Comparison of ENCODE assay signal across 8 cellular contexts in the genomic region with DNA sequence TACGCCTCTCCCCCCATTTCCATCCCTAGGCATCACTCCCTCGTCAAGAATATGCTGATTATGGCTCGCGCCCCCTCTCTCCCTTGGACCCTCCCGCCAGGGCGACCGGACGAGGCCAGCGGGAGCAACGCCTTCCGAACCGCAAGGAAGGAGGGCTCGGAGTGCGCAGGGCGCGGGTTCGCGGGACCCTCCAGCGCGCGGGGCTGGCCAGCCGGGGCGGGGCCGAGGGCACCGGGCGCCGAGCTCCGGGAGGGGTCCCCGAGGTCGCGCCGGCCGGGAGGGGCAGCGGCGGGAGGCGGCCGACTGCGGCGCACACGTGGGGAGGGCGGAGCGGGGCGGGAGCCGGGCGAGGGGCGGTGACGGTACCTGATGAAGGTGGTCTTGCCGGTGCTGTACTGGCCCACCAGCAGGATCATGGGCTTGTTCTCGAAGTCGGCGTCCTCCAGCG. TPM values are rescaled to one million over a fixed set of nuclear protein-coding genes. Genes with fewer than 3 reads are reported as not detected.
DNase-seq lines count a peak whose midpoint lies in the region; ATAC-seq and TF ChIP-seq lines count a peak whose summit lies in the region.

No MANE protein-coding gene starts in this region.

- no peak overlapping the region for H3K27ac ChIP-seq in SK-N-MC
- peak overlapping the region; percentile 63 for H3K27ac ChIP-seq in osteoblast (ENCODE audit: low read depth, low read length)

- H3K36me3 ChIP-seq in SK-N-MC (ENCODE audit: insufficient read depth, low read length) (no peaks in the 10 kb centered on the region), osteoblast (ENCODE audit: insufficient read depth, low read length) (no peaks in the 10 kb centered on the region)

- H3K4me3 ChIP-seq in SK-N-MC: peak overlapping the region; percentile 91
- peak overlapping the region; percentile 72 for H3K4me3 ChIP-seq in fibroblast of mammary gland (ENCODE audit: control insufficient read depth, low read depth, low read length)
- H3K4me3 ChIP-seq in osteoblast (ENCODE audit: insufficient read depth, low read length): peak overlapping the region; percentile 93

- TF ChIP-seq CTCF in fibroblast of mammary gland (conservative IDR thresholded peaks at IDR 0.05; ENCODE audit: control insufficient read depth, insufficient read depth, low read depth, low read length): no peak
- TF ChIP-seq CTCF in osteoblast (IDR thresholded peaks at IDR 0.05; ENCODE audit: extremely low read depth, low read depth, low read length): no peak

- peaks cover 18% of the 10 kb centered on the region for H3K4me1 ChIP-seq in osteoblast (ENCODE audit: insufficient read depth, low read length)

- no peak overlapping the region for H3K9ac ChIP-seq in SK-N-MC (ENCODE audit: insufficient read length)

- ATAC-seq in HG02763 (IDR thresholded peaks at IDR 0.05; ENCODE audit: unreplicated experiment): peak; percentile 15

- H3K79me2 ChIP-seq in osteoblast (ENCODE audit: insufficient read depth, low read length): peaks cover 43% of the 10 kb centered on the region

- H3K27me3 ChIP-seq in osteoblast (ENCODE audit: insufficient read depth, low read length): peaks cover 13% of the 10 kb centered on the region

- H3K9me3 ChIP-seq in SK-N-MC (ENCODE audit: low read depth, low read length) (no peaks in the 10 kb centered on the region), osteoblast (ENCODE audit: low read depth, low read length) (no peaks in the 10 kb centered on the region)

- DNase-seq in activated CD8-positive, alpha-beta memory T cell treated with anti-CD3 and anti-CD28 coated beads for 24 hours: peak; percentile 84
- DNase-seq in activated CD8-positive, alpha-beta memory T cell treated with anti-CD3 and anti-CD28 coated beads, Interleukin-2, amount 50 U/mL, for 48 hours: no peak
- DNase-seq in SK-N-MC (ENCODE audit: low read depth, low spot score) (no peak), fibroblast of mammary gland (ENCODE audit: low read depth) (no peak), osteoblast (ENCODE audit: insufficient read length, low spot score, missing footprints) (no peak), hippocampal formation (lab: John Stamatoyannopoulos, UW) (no peak), foreskin melanocyte (no peak)

- H2AFZ ChIP-seq in osteoblast (ENCODE audit: low read length): peak overlapping the region; percentile 73

- H3K4me2 ChIP-seq in osteoblast (ENCODE audit: insufficient read depth, low read length): peak overlapping the region; percentile 90

- H4K20me1 ChIP-seq in osteoblast (ENCODE audit: insufficient read depth, low read length): no peaks in the 10 kb centered on the region

RNA-seq across cellular contexts. Expression of a gene that starts 0.4 kb away (rescaled TPM):
- 15.9 and 18.0 TPM in 2 replicates for total RNA-seq in osteoblast

RNA-seq across cellular contexts. Expression of a gene that starts 48.9 kb away (rescaled TPM):
- total RNA-seq in osteoblast: not detected in 2 replicates
